9 cellular contexts compared by ENCODE assay signal in genomic region chr2:95208101-95208500, GRCh38. TPM values are rescaled to one million over a fixed set of nuclear protein-coding genes. Genes with fewer than 3 reads are reported as not detected.
DNase-seq lines count a peak whose midpoint lies in the region; ATAC-seq, FAIRE-seq and TF ChIP-seq lines count a peak whose summit lies in the region.
"Had no signal": no experiment of that assay in that cellular context is flagged by ENCODE, and none has a peak within 500 bp of the region (broad histone marks: within the 10 kb centered on the region; RNA-seq: fewer than 3 reads in every experiment).

No MANE protein-coding gene starts in this region.

- H3K27me3 ChIP-seq in bronchial epithelial cell (ENCODE audit: control insufficient read depth, insufficient read depth, low read length) (no peaks in the 10 kb centered on the region), mucosa of stomach (ENCODE audit: control insufficient read depth, insufficient read depth, low read length) (no peaks in the 10 kb centered on the region)

- CTCF ChIA-PET in A549 (lab: Yijun Ruan, JAX) (no interaction called here), HEK293 (lab: Yijun Ruan, JAX) (no interaction called here)

- peak overlapping the region; percentile 61 for H3K9ac ChIP-seq in mucosa of stomach (ENCODE audit: low read length)

- H3K36me3 ChIP-seq in HEK293 (ENCODE audit: control insufficient read depth in 2 of 2, insufficient read depth in 1 of 2, low read length in 2 of 2), result peaks cover 0 to 43% of the 10 kb centered on the region in 2 experiments; a peak in 1 of 3 replicates
- peaks cover 6% of the 10 kb centered on the region for H3K36me3 ChIP-seq in bronchial epithelial cell (ENCODE audit: control insufficient read depth, insufficient read depth, low read length)
- no peaks in the 10 kb centered on the region for H3K36me3 ChIP-seq in mucosa of stomach (ENCODE audit: control insufficient read depth, insufficient read depth, low read length)

- H3K4me1 ChIP-seq in A549 (no peaks in the 10 kb centered on the region), HEK293 (ENCODE audit: control insufficient read depth, insufficient read depth, low read length) (no peaks in the 10 kb centered on the region), mucosa of stomach (ENCODE audit: control insufficient read depth, insufficient read depth, low read length) (peaks cover 4% of the 10 kb centered on the region)

- FAIRE-seq in A549 (lab: Jason Lieb, UNC) (no peak), bronchial epithelial cell (lab: Jason Lieb, UNC) (no peak)

- POLR2A ChIA-PET in A549 (lab: Yijun Ruan, JAX), result no interaction called here
- POLR2A ChIA-PET in HEK293 (lab: Yijun Ruan, JAX), result no interaction called here

- WGBS in A549 (ENCODE audit: missing lambda C conversion rate), result 91% methylated on average over 6 of the region's 6 CpGs

- no peak for TF ChIP-seq CTCF in A549 (IDR thresholded peaks at IDR 0.05)
- TF ChIP-seq CTCF in HEK293 (tag by site-specific recombination; IDR thresholded peaks at IDR 0.05), result no peak
- TF ChIP-seq CTCF in bronchial epithelial cell (IDR thresholded peaks at IDR 0.05; ENCODE audit: insufficient read depth, low read length, severe bottlenecking), result no peak
- TF ChIP-seq CTCF in GM10266 (IDR thresholded peaks at IDR 0.05; ENCODE audit: control insufficient read depth, insufficient read depth, low read depth, missing control alignments), result no peak

- TF ChIP-seq RAD21 in A549 (conservative IDR thresholded peaks at IDR 0.05 in 1 of 2, IDR thresholded peaks at IDR 0.05 in 1 of 2), result no peak

- H3K9me3 ChIP-seq in A549 (peaks cover 76% of the 10 kb centered on the region), HEK293 (ENCODE audit: control insufficient read depth, insufficient read depth, low read depth, low read length) (no peaks in the 10 kb centered on the region), mucosa of stomach (ENCODE audit: control insufficient read depth, low read length) (no peaks in the 10 kb centered on the region)

- no peak for ATAC-seq in A549
- no peak for ATAC-seq in left lobe of liver
- ATAC-seq in HG03139 (IDR thresholded peaks at IDR 0.05; ENCODE audit: unreplicated experiment), result no peak

- TF ChIP-seq POLR2A in A549 (IDR thresholded peaks at IDR 0.05; ENCODE audit: low read length), result no peak

- DNase-seq in A549 (ENCODE audit: low read depth in 1 of 2, low spot score in 1 of 2), result no peak
- DNase-seq in bronchial epithelial cell (ENCODE audit: low read depth), result peak; percentile 63
- DNase-seq in left lobe of liver (ENCODE audit: low spot score), result no peak
- DNase-seq in anterior cingulate cortex (lab: John Stamatoyannopoulos, UW), result no peak
- DNase-seq in GM10266 (ENCODE audit: extremely low spot score), result no peak
- DNase-seq: NCI-H1105 treated with DMSO at 0.1 percent for 48 hours had no signal

- peak overlapping the region; percentile 88 for H3K4me2 ChIP-seq in A549

- no peak for TF ChIP-seq EP300 in A549 (IDR thresholded peaks at IDR 0.05)

- H3K27ac ChIP-seq in A549 (peak overlapping the region in 1 of 2 experiments; percentile 84; a peak in 3 of 6 replicates), HEK293 (ENCODE audit: extremely low read depth, low read depth, low read length) (no peak overlapping the region)

- H3K4me3 ChIP-seq in A549, result peak overlapping the region; percentile 46
- peak overlapping the region; percentile 64; the same call in 1 of the 2 replicates for H3K4me3 ChIP-seq in HEK293 (ENCODE audit: low read depth, low read length)
- H3K4me3 ChIP-seq in bronchial epithelial cell (ENCODE audit: low read depth, low read length), result peak overlapping the region; percentile 51
- peak overlapping the region; percentile 38 for H3K4me3 ChIP-seq in mucosa of stomach (ENCODE audit: low read length)

TF ChIP-seq in A549, 52 proteins besides CTCF, POLR2A, EP300 and RAD21:
- TF ChIP-seq CBX8 (IDR thresholded peaks at IDR 0.05) (no peak), KDM1A (IDR thresholded peaks at IDR 0.05; ENCODE audit: low read depth) (no peak), PHF8 (IDR thresholded peaks at IDR 0.05; ENCODE audit: borderline replicate concordance, low read depth) (no peak), SMC3 (IDR thresholded peaks at IDR 0.05) (no peak), NFE2L2 (conservative IDR thresholded peaks at IDR 0.05; ENCODE audit: low read length) (no peak), GATA3 (IDR thresholded peaks at IDR 0.05; ENCODE audit: borderline replicate concordance) (no peak), NPAS2 (CRISPR knock-in tag; IDR thresholded peaks at IDR 0.05; ENCODE audit: borderline replicate concordance) (no peak), TFCP2L1 (CRISPR knock-in tag; IDR thresholded peaks at IDR 0.05) (no peak), FOSB (CRISPR knock-in tag; IDR thresholded peaks at IDR 0.05) (no peak), ESRRA (IDR thresholded peaks at IDR 0.05; ENCODE audit: borderline replicate concordance, low read length) (no peak), FOSL2 (IDR thresholded peaks at IDR 0.05) (no peak), FOSL2 (CRISPR knock-in tag; IDR thresholded peaks at IDR 0.05) (no peak), HOXB13 (CRISPR knock-in tag; IDR thresholded peaks at IDR 0.05; ENCODE audit: low read depth) (no peak), RCOR1 (IDR thresholded peaks at IDR 0.05; ENCODE audit: low read depth, low read length) (no peak), HOXB5 (CRISPR knock-in tag; IDR thresholded peaks at IDR 0.05) (no peak)

TF ChIP-seq in HEK293, 187 proteins besides CTCF, POLR2A, EP300 and RAD21:
- TF ChIP-seq GLIS1 (tag by site-specific recombination; IDR thresholded peaks at IDR 0.05) (no peak), ZNF426 (tag by site-specific recombination; IDR thresholded peaks at IDR 0.05) (no peak), ZFHX2 (tag by site-specific recombination; conservative IDR thresholded peaks at IDR 0.05) (no peak), ZNF624 (tag by site-specific recombination; IDR thresholded peaks at IDR 0.05) (no peak), ZBTB44 (tag by site-specific recombination; IDR thresholded peaks at IDR 0.05) (no peak), ZBTB1 (tag by site-specific recombination; IDR thresholded peaks at IDR 0.05) (no peak), ZNF248 (tag by site-specific recombination; IDR thresholded peaks at IDR 0.05) (no peak), ZBTB26 (tag by site-specific recombination; optimal IDR thresholded peaks at IDR 0.05) (no peak), ZNF221 (tag by site-specific recombination; IDR thresholded peaks at IDR 0.05; ENCODE audit: borderline replicate concordance) (no peak), ZSCAN4 (tag by site-specific recombination; IDR thresholded peaks at IDR 0.05) (no peak)

RNA-seq across cellular contexts. Expression of gene ZNF892, which starts 0.8 kb away (rescaled TPM):
- polyA plus RNA-seq in A549 (2011; rRNA removed), result 1.8 and 2.1 TPM in 2 replicates
- 0.29 and 0.34 TPM in 2 replicates for polyA plus RNA-seq in A549 (2012; cell fraction: cytosol; rRNA removed)
- 0.17 and 0.23 TPM in 2 replicates for polyA plus RNA-seq in A549 (2012; cell fraction: nucleus; rRNA removed)
- 0.72 to 0.84 TPM (median 0.79 TPM) in 3 replicates for polyA plus RNA-seq in A549 (2017; fragmentation: RNase III; extraction: RNeasy Plus Mini Kit Qiagen cat#74134 plus additional on column Dnase treatment)
- polyA minus RNA-seq in A549 (2011; rRNA and poly(A)+ RNA removed), result 4.2 and 4.4 TPM in 2 replicates
- 5.8 and 5.9 TPM in 2 replicates for total RNA-seq in bronchial epithelial cell
- total RNA-seq in left lobe of liver, result 1.3 TPM

RNA-seq across cellular contexts. Expression of gene ZNF2, which starts 42.5 kb away (rescaled TPM):
- polyA plus RNA-seq in A549 (2011; rRNA removed) (4.6 and 5.5 TPM in 2 replicates), A549 (2017; fragmentation: RNase III; extraction: RNeasy Plus Mini Kit Qiagen cat#74134 plus additional on column Dnase treatment) (3.7 to 4.3 TPM (median 4.2 TPM) in 3 replicates)
- 1.5 TPM in 2 replicates for polyA plus RNA-seq in A549 (2012; cell fraction: cytosol; rRNA removed)
- 1.3 and 1.6 TPM in 2 replicates for polyA plus RNA-seq in A549 (2012; cell fraction: nucleus; rRNA removed)
- 10.2 and 10.5 TPM in 2 replicates for polyA minus RNA-seq in A549 (2011; rRNA and poly(A)+ RNA removed)
- total RNA-seq in bronchial epithelial cell (7.4 and 8.8 TPM in 2 replicates), left lobe of liver (1.7 TPM)

RNA-seq across cellular contexts. Expression of gene ZNF514, which starts 48.5 kb away (rescaled TPM):
- 14.0 and 15.0 TPM in 2 replicates for polyA plus RNA-seq in A549 (2011; rRNA removed)
- polyA plus RNA-seq in A549 (2012; cell fraction: cytosol; rRNA removed), result 5.7 and 5.8 TPM in 2 replicates
- 6.5 and 8.3 TPM in 2 replicates for polyA plus RNA-seq in A549 (2012; cell fraction: nucleus; rRNA removed)
- 10.6 to 12.8 TPM (median 11.2 TPM) in 3 replicates for polyA plus RNA-seq in A549 (2017; fragmentation: RNase III; extraction: RNeasy Plus Mini Kit Qiagen cat#74134 plus additional on column Dnase treatment)
- 7.8 and 9.5 TPM in 2 replicates for polyA minus RNA-seq in A549 (2011; rRNA and poly(A)+ RNA removed)
- total RNA-seq in bronchial epithelial cell, result 12.5 and 13.2 TPM in 2 replicates
- total RNA-seq in left lobe of liver, result 6.6 TPM
